Comparison of ENCODE assay signal across 25 cellular contexts in the genomic region with DNA sequence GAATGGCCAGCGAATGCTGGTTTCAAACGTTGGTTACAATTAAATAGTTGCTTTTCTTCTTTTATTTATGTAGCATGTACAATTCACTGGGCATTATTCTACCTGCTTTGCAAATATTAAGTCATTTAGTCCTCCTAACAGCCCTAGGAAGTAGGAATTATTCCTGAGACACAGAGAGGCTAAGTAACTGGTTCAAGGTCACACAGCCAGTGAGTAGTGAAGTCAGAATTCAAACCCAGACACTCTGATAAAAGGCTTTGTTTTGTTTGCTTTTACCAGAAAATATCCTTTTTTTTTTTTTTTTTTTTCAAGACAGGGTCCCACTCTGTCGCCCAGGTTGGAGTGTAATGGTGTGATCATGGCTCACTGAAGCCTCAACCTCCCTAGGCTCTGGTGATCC. TPM values are rescaled to one million over a fixed set of nuclear protein-coding genes. Genes with fewer than 3 reads are reported as not detected.
A peak's percentile ranks its signal among the peaks of the same experiment; 100 is the strongest.
DNase-seq lines count a peak whose midpoint lies in the region; ATAC-seq and TF ChIP-seq lines count a peak whose summit lies in the region.
"Had no signal": no experiment of that assay in that cellular context is flagged by ENCODE, and none has a peak within 500 bp of the region (broad histone marks: within the 10 kb centered on the region; RNA-seq: fewer than 3 reads in every experiment).

No MANE protein-coding gene starts in this region.

- H3K27me3 ChIP-seq in CD4-positive, alpha-beta T cell (ENCODE audit: control insufficient read depth, insufficient read depth, low read length) = peaks cover 83% of the 10 kb centered on the region
- peaks cover 98% of the 10 kb centered on the region for H3K27me3 ChIP-seq in foreskin keratinocyte

- ATAC-seq in CD4-positive, alpha-beta T cell (ENCODE audit: poor library complexity) = no peak
- ATAC-seq in left cardiac atrium (no peak), foreskin keratinocyte (no peak)
- ATAC-seq: GM23338, Panc1 had no signal

- H3K4me3 Mint-ChIP-seq in CD4-positive, alpha-beta T cell = peak overlapping the region; percentile 54
- peak overlapping the region; percentile 62 to 87 (median 86) for H3K4me3 Mint-ChIP-seq in brain
- peak overlapping the region; percentile 36 to 67 (median 42) for H3K4me3 Mint-ChIP-seq in nephron

- no peaks in the 10 kb centered on the region for H3K9me3 ChIP-seq in CD4-positive, alpha-beta T cell (ENCODE audit: control insufficient read depth, low read length)
- no peaks in the 10 kb centered on the region for H3K9me3 ChIP-seq in HEK293 (ENCODE audit: control insufficient read depth, insufficient read depth, low read depth, low read length)
- H3K9me3 ChIP-seq: BE2C, HAP-1 had no signal

- H3K27ac Mint-ChIP-seq in CD4-positive, alpha-beta T cell = no peak overlapping the region
- no peak overlapping the region for H3K27ac Mint-ChIP-seq in brain
- no peak overlapping the region for H3K27ac Mint-ChIP-seq in nephron
- H3K27ac Mint-ChIP-seq: GM23338 had no signal

- H3K4me1 ChIP-seq in HEK293 (ENCODE audit: control insufficient read depth, insufficient read depth, low read length) (peaks cover 1% of the 10 kb centered on the region; the same call in 1 of the 2 replicates), foreskin keratinocyte (no peaks in the 10 kb centered on the region)
- H3K4me1 ChIP-seq: BE2C had no signal

- CTCF ChIA-PET in CD4-positive, alpha-beta T cell (lab: Charles Lee) = interaction anchor here (1.1 kb wide), 1 partner anchor 146 kb away, joined by 3 read pairs; no protein-coding TSS in a partner anchor
- CTCF ChIA-PET in HEK293 (lab: Yijun Ruan, JAX) = interaction anchor here (0.7 kb wide), 1 partner anchor 114 kb away, joined by 3 read pairs; no protein-coding TSS in a partner anchor

- H3K36me3 Mint-ChIP-seq in CD4-positive, alpha-beta T cell (ENCODE audit: low read depth) = no peaks in the 10 kb centered on the region
- H3K36me3 Mint-ChIP-seq in brain (no peaks in the 10 kb centered on the region), nephron (ENCODE audit: low read depth) (no peaks in the 10 kb centered on the region)

- H3K9me3 Mint-ChIP-seq in CD4-positive, alpha-beta T cell = no peaks in the 10 kb centered on the region
- H3K9me3 Mint-ChIP-seq in brain (no peaks in the 10 kb centered on the region), nephron (no peaks in the 10 kb centered on the region)
- H3K9me3 Mint-ChIP-seq: GM23338 had no signal

- peaks cover 79% of the 10 kb centered on the region for H3K27me3 Mint-ChIP-seq in CD4-positive, alpha-beta T cell
- H3K27me3 Mint-ChIP-seq in brain = peaks cover 41% of the 10 kb centered on the region
- H3K27me3 Mint-ChIP-seq in nephron (ENCODE audit: low read depth) = peaks cover 94% of the 10 kb centered on the region

- no peak for DNase-seq in CD4-positive, alpha-beta T cell
- DNase-seq in DMS53 treated with DMSO at 0.1 percent for 48 hours (lab: John Stamatoyannopoulos, UW; ENCODE audit: unreplicated experiment) = no peak
- no peak for DNase-seq in left cardiac atrium
- no peak for DNase-seq in foreskin keratinocyte
- DNase-seq: BE2C, Calu3, DMS153, KG1, NCI-H1092 treated with DMSO at 0.1 percent for 48 hours, NCI-H146, NCI-H2029 treated with DMSO at 0.1 percent for 48 hours, NCI-H2171, NCI-H345, NCI-H524, SIG-M5 had no signal

- H3K36me3 ChIP-seq in HEK293 (ENCODE audit: control insufficient read depth in 2 of 2, insufficient read depth in 1 of 2, low read length in 2 of 2) = no peaks in the 10 kb centered on the region
- H3K36me3 ChIP-seq: BE2C, HAP-1 had no signal

- intact Hi-C loops in CD4-positive, alpha-beta T cell (cut with DNase I, micrococcal nuclease) = no loop called here
- intact Hi-C loops in left cardiac atrium (cut with DNase I) = no loop called here

- TF ChIP-seq CTCF in CD4-positive, alpha-beta T cell (IDR thresholded peaks at IDR 0.05) = no peak
- TF ChIP-seq CTCF in HEK293 (tag by site-specific recombination; IDR thresholded peaks at IDR 0.05) = no peak
- no peak for TF ChIP-seq CTCF in brain (conservative IDR thresholded peaks at IDR 0.05)
- no peak for TF ChIP-seq CTCF in nephron (IDR thresholded peaks at IDR 0.05; ENCODE audit: unreplicated experiment in 3 of 3)
- no peak for TF ChIP-seq CTCF in foreskin keratinocyte (conservative IDR thresholded peaks at IDR 0.05)

- no peak overlapping the region for H3K4me3 ChIP-seq in HEK293 (ENCODE audit: low read depth, low read length)
- H3K4me3 ChIP-seq: HAP-1 had no signal

- POLR2A ChIA-PET in CD4-positive, alpha-beta T cell (lab: Charles Lee) = no interaction called here
- POLR2A ChIA-PET in HEK293 (lab: Yijun Ruan, JAX) = no interaction called here

- H3K27ac ChIP-seq in CD4-positive, alpha-beta T cell (ENCODE audit: low read depth, low read length) = no peak overlapping the region
- H3K27ac ChIP-seq in HEK293 (ENCODE audit: extremely low read depth, low read depth, low read length) (no peak overlapping the region), foreskin keratinocyte (no peak overlapping the region)
- H3K27ac ChIP-seq: HL-60 had no signal

- peaks cover 9% of the 10 kb centered on the region for H3K4me1 Mint-ChIP-seq in CD4-positive, alpha-beta T cell (ENCODE audit: low read depth)
- H3K4me1 Mint-ChIP-seq in brain (peaks cover 18% of the 10 kb centered on the region), nephron (peaks cover 19% of the 10 kb centered on the region)

TF ChIP-seq in HEK293, 187 proteins besides CTCF, POLR2A, EP300 and RAD21 (continues in another document):
- TF ChIP-seq, protein P1, sequence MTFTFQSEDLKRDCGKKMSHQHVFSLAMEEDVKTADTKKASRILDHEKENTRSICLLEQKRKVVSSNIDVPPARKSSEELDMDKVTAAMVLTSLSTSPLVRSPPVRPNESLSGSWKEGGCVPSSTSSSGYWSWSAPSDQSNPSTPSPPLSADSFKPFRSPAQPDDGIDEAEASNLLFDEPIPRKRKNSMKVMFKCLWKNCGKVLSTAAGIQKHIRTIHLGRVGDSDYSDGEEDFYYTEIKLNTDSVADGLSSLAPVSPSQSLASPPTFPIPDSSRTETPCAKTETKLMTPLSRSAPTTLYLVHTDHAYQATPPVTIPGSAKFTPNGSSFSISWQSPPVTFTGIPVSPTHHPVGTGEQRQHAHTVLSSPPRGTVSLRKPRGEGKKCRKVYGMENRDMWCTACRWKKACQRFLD (tag by site-specific recombination; IDR thresholded peaks at IDR 0.05) = no peak
- TF ChIP-seq, protein P2, sequence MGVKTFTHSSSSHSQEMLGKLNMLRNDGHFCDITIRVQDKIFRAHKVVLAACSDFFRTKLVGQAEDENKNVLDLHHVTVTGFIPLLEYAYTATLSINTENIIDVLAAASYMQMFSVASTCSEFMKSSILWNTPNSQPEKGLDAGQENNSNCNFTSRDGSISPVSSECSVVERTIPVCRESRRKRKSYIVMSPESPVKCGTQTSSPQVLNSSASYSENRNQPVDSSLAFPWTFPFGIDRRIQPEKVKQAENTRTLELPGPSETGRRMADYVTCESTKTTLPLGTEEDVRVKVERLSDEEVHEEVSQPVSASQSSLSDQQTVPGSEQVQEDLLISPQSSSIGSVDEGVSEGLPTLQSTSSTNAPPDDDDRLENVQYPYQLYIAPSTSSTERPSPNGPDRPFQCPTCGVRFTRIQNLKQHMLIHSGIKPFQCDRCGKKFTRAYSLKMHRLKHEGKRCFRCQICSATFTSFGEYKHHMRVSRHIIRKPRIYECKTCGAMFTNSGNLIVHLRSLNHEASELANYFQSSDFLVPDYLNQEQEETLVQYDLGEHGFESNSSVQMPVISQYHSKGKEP (tag by site-specific recombination; IDR thresholded peaks at IDR 0.05) = no peak
- TF ChIP-seq ZNF354C (tag by site-specific recombination; IDR thresholded peaks at IDR 0.05; ENCODE audit: borderline replicate concordance, low read depth) = no peak
- TF ChIP-seq, protein P3, sequence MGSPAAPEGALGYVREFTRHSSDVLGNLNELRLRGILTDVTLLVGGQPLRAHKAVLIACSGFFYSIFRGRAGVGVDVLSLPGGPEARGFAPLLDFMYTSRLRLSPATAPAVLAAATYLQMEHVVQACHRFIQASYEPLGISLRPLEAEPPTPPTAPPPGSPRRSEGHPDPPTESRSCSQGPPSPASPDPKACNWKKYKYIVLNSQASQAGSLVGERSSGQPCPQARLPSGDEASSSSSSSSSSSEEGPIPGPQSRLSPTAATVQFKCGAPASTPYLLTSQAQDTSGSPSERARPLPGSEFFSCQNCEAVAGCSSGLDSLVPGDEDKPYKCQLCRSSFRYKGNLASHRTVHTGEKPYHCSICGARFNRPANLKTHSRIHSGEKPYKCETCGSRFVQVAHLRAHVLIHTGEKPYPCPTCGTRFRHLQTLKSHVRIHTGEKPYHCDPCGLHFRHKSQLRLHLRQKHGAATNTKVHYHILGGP (tag by site-specific recombination; IDR thresholded peaks at IDR 0.05) = no peak
- TF ChIP-seq, protein P4, sequence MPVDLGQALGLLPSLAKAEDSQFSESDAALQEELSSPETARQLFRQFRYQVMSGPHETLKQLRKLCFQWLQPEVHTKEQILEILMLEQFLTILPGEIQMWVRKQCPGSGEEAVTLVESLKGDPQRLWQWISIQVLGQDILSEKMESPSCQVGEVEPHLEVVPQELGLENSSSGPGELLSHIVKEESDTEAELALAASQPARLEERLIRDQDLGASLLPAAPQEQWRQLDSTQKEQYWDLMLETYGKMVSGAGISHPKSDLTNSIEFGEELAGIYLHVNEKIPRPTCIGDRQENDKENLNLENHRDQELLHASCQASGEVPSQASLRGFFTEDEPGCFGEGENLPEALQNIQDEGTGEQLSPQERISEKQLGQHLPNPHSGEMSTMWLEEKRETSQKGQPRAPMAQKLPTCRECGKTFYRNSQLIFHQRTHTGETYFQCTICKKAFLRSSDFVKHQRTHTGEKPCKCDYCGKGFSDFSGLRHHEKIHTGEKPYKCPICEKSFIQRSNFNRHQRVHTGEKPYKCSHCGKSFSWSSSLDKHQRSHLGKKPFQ (tag by site-specific recombination; IDR thresholded peaks at IDR 0.05) = no peak

RNA-seq across cellular contexts. Expression of a gene that starts 2.2 kb away (rescaled TPM):
- total RNA-seq in CD4-positive, alpha-beta T cell = not detected
- polyA plus RNA-seq in brain (ENCODE audit: insufficient read depth, low read depth, low replicate concordance) (4.1 TPM), foreskin keratinocyte (not detected in 2 replicates)
- total RNA-seq in left cardiac atrium (not detected), foreskin keratinocyte (not detected in 2 replicates)
- total RNA-seq: A673, Calu3, HT-29 had no signal

RNA-seq across cellular contexts. Expression of a gene that starts 58.3 kb away (rescaled TPM):
- not detected for total RNA-seq in CD4-positive, alpha-beta T cell
- polyA plus RNA-seq in brain (ENCODE audit: insufficient read depth, low read depth, low replicate concordance) (not detected), foreskin keratinocyte (not detected in 2 replicates)
- total RNA-seq in left cardiac atrium (not detected), foreskin keratinocyte (not detected in 2 replicates)
- total RNA-seq: A673, Calu3, Daoy, HT-29 had no signal
- polyA plus RNA-seq: GM23338 had no signal
